ENCODE assay signal across 20 cellular contexts in the genomic region with DNA sequence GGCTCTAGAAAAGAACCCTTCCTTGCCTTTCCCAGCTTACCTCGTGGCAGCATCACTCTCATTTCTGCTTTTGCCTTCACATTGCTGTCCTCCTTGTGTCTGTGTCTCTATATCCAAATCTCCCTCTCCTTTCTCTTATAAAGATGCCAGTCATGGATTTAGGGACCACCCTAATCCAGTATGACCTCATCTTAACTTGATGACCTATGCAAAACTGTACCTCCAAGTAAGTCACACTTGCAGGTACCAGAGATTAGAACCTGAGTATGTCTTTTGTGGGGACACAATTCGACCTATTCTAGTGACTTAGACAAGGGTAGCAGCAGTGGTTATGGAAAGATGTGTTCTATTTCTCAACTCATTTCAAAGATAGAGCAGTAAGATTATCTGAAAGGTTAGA.
"Had no signal": no experiment of that assay in that cellular context is flagged by ENCODE, and none has a peak within 500 bp of the region (broad histone marks: within the 10 kb centered on the region; RNA-seq: fewer than 3 reads in every experiment).

No MANE protein-coding gene starts in this region.

- H3K4me1 ChIP-seq: esophagus muscularis mucosa, gastrocnemius medialis, heart right ventricle, pancreas, suprapubic skin, thyroid gland, upper lobe of left lung, vagina had no signal

- H3K4me3 ChIP-seq: esophagus muscularis mucosa, gastrocnemius medialis, heart right ventricle, pancreas, suprapubic skin, thyroid gland, upper lobe of left lung, vagina had no signal

- DNase-seq: effector memory CD8-positive, alpha-beta T cell; gastrocnemius medialis; heart right ventricle; islet precursor cell; left cardiac atrium; mesendoderm; naive B cell; occipital lobe; pancreas; right cardiac atrium; stimulated activated CD4-positive, alpha-beta T cell treated with anti-CD3 and anti-CD28 coated beads, Interleukin-4, amount 100 ng/mL, for 1 hour; stimulated activated CD8-positive, alpha-beta memory T cell treated with anti-CD3 and anti-CD28 coated beads, Interleukin-4, amount 100 ng/mL, for 48 hours; stimulated activated naive CD8-positive, alpha-beta T cell treated with anti-CD3 and anti-CD28 coated beads, Interleukin-15, Interleukin-2, amounts not matched to agents 100 U/mL and 50 U/mL, for 24 hours; thyroid gland; upper lobe of left lung had no signal

- H3K27me3 ChIP-seq: esophagus muscularis mucosa, gastrocnemius medialis, heart right ventricle, pancreas, suprapubic skin, thyroid gland, upper lobe of left lung, vagina had no signal

- H3K27ac ChIP-seq: epithelial cell of prostate, esophagus muscularis mucosa, gastrocnemius medialis, heart right ventricle, pancreas, suprapubic skin, thyroid gland, upper lobe of left lung, vagina had no signal

- H3K9me3 ChIP-seq: esophagus muscularis mucosa, gastrocnemius medialis, heart right ventricle, pancreas, suprapubic skin, thyroid gland, upper lobe of left lung, vagina had no signal

- H3K36me3 ChIP-seq: esophagus muscularis mucosa, gastrocnemius medialis, heart right ventricle, pancreas, suprapubic skin, thyroid gland, upper lobe of left lung, vagina had no signal

- ATAC-seq: effector memory CD8-positive, alpha-beta T cell; gastrocnemius medialis; heart right ventricle; left cardiac atrium; pancreas; right cardiac atrium; stimulated activated effector memory CD8-positive, alpha-beta T cell treated with anti-CD3 and anti-CD28 coated beads, Interleukin-12 subunit alpha, Interleukin-12 subunit beta, amount 100 ng/mL, for 72 hours; stimulated activated naive CD8-positive, alpha-beta T cell treated with anti-CD3 and anti-CD28 coated beads, Interleukin-15, Interleukin-2, amounts not matched to agents 100 U/mL and 50 U/mL, for 24 hours had no signal

- FAIRE-seq: pancreas had no signal
